10 cellular contexts compared by ENCODE assay signal in genomic region chr6:3208775-3209113, GRCh38. TPM values are rescaled to one million over a fixed set of nuclear protein-coding genes. Genes with fewer than 3 reads are reported as not detected.
DNase-seq lines count a peak whose midpoint lies in the region; ATAC-seq, FAIRE-seq and TF ChIP-seq lines count a peak whose summit lies in the region.
"Had no signal": no experiment of that assay in that cellular context is flagged by ENCODE, and none has a peak within 500 bp of the region (broad histone marks: within the 10 kb centered on the region; RNA-seq: fewer than 3 reads in every experiment).

No MANE protein-coding gene starts in this region.

- H3K27me3 ChIP-seq in foreskin keratinocyte (peaks cover 2% of the 10 kb centered on the region), tibial artery (no peaks in the 10 kb centered on the region), MM.1S (replicated peaks; ENCODE audit: insufficient read depth, low read length) (no peaks in the 10 kb centered on the region)
- H3K27me3 ChIP-seq: uterus had no signal

- H3K36me3 Mint-ChIP-seq in activated T-cell treated with anti-CD3 and anti-CD28 coated beads, Interleukin-2, amount 50 U/mL, for 4 hours (ENCODE audit: insufficient read depth) = no peaks in the 10 kb centered on the region

- peak overlapping the region; percentile 69 for H3K4me3 Mint-ChIP-seq in activated T-cell treated with anti-CD3 and anti-CD28 coated beads, Interleukin-2, amount 50 U/mL, for 4 hours

- no peaks in the 10 kb centered on the region for H3K36me3 ChIP-seq in tibial artery
- H3K36me3 ChIP-seq in MM.1S (replicated peaks; ENCODE audit: insufficient read depth, low read length) = no peaks in the 10 kb centered on the region
- H3K36me3 ChIP-seq: uterus had no signal

- no peak for ATAC-seq in activated T-cell treated with anti-CD3 and anti-CD28 coated beads, Interleukin-2, amount 50 U/mL, for 4 hours
- ATAC-seq in foreskin keratinocyte (no peak), HG03039 (IDR thresholded peaks at IDR 0.05; ENCODE audit: unreplicated experiment) (no peak)
- ATAC-seq: naive thymus-derived CD8-positive, alpha-beta T cell had no signal

- no peak for TF ChIP-seq POLR2A in GM12891 (IDR thresholded peaks at IDR 0.05; ENCODE audit: low read depth, low read length)

- H3F3A ChIP-seq in MM.1S (ENCODE audit: insufficient read depth, low read length) = no peaks in the 10 kb centered on the region

- no peaks in the 10 kb centered on the region for H3K79me2 ChIP-seq in MM.1S (ENCODE audit: low read length)

- H3K9me3 Mint-ChIP-seq in activated T-cell treated with anti-CD3 and anti-CD28 coated beads, Interleukin-2, amount 50 U/mL, for 4 hours = peaks cover 7% of the 10 kb centered on the region

- H2AFZ ChIP-seq in MM.1S (ENCODE audit: low read length) = no peak overlapping the region

- FAIRE-seq in GM12891 (lab: Jason Lieb, UNC) = no peak

- H3K9ac ChIP-seq in MM.1S (ENCODE audit: low read length) = no peak overlapping the region

- no peaks in the 10 kb centered on the region for H3K9me2 ChIP-seq in MM.1S (replicated peaks; ENCODE audit: insufficient read depth, low read length)

- peak overlapping the region; percentile 8; the same call in 1 of the 2 replicates for H3K4me3 ChIP-seq in WI38 (ENCODE audit: low read depth, low read length)
- no peak overlapping the region for H3K4me3 ChIP-seq in tibial artery
- H3K4me3 ChIP-seq in MM.1S (ENCODE audit: low read length) = no peak overlapping the region
- H3K4me3 ChIP-seq: uterus had no signal

- H3K4me1 Mint-ChIP-seq in activated T-cell treated with anti-CD3 and anti-CD28 coated beads, Interleukin-2, amount 50 U/mL, for 4 hours (ENCODE audit: low read depth) = peaks cover 28% of the 10 kb centered on the region

- H3K4me1 ChIP-seq in foreskin keratinocyte (peaks cover 18% of the 10 kb centered on the region), tibial artery (peaks cover 4 to 42% (median 27%) of the 10 kb centered on the region in 4 donors), MM.1S (ENCODE audit: low read length) (peaks cover 7% of the 10 kb centered on the region; the same call in 1 of the 2 replicates)

- H3K4me2 ChIP-seq in MM.1S (ENCODE audit: low read depth, low read length) = no peak overlapping the region

- H3K9me3 ChIP-seq in tibial artery = peaks cover 0 to 4% (median 0%) of the 10 kb centered on the region in 3 donors
- H3K9me3 ChIP-seq in MM.1S (replicated peaks; ENCODE audit: insufficient read depth, low read length) = no peaks in the 10 kb centered on the region
- H3K9me3 ChIP-seq: uterus had no signal

- no peak for DNase-seq in activated T-cell treated with anti-CD3 and anti-CD28 coated beads, Interleukin-2, amount 50 U/mL, for 4 hours
- DNase-seq in activated T-cell treated with anti-CD3 and anti-CD28 coated beads, Interleukin-2, amount 50 U/mL, for 1 hour = no peak
- DNase-seq in foreskin keratinocyte (peak in 1 of 2 donors; percentile 57), tibial artery (no peak), MM.1S (no peak), GM12891 (ENCODE audit: insufficient read length, low spot score) (no peak)
- DNase-seq: naive thymus-derived CD8-positive, alpha-beta T cell had no signal

- H3K27ac ChIP-seq in foreskin keratinocyte (peak overlapping the region; percentile 85), tibial artery (peak overlapping the region; percentile 20 to 53), MM.1S (ENCODE audit: low read length) (no peak overlapping the region)

- TF ChIP-seq CTCF in WI38 (IDR thresholded peaks at IDR 0.05; ENCODE audit: low read depth, low read length) (no peak), foreskin keratinocyte (conservative IDR thresholded peaks at IDR 0.05) (no peak), tibial artery (IDR thresholded peaks at IDR 0.05) (no peak), MM.1S (IDR thresholded peaks at IDR 0.05; ENCODE audit: low read length) (no peak)

- H3K27me3 Mint-ChIP-seq in activated T-cell treated with anti-CD3 and anti-CD28 coated beads, Interleukin-2, amount 50 U/mL, for 4 hours (ENCODE audit: low read depth) = peaks cover 15% of the 10 kb centered on the region

- intact Hi-C loops in tibial artery (cut with DNase I; ENCODE audit: low total_unique reads) = no loop called here

- no peaks in the 10 kb centered on the region for H4K20me1 ChIP-seq in MM.1S (ENCODE audit: insufficient read depth, low read length)

TF ChIP-seq in GM12891, 5 proteins besides CTCF, POLR2A, EP300 and RAD21:
- TF ChIP-seq POLR2AphosphoS5 (IDR thresholded peaks at IDR 0.05; ENCODE audit: low read depth, low read length) (no peak), TAF1 (IDR thresholded peaks at IDR 0.05; ENCODE audit: low read depth, low read length) (no peak), POU2F2 (IDR thresholded peaks at IDR 0.05; ENCODE audit: low read depth, low read length) (no peak), SPI1 (IDR thresholded peaks at IDR 0.05; ENCODE audit: low read depth, low read length) (no peak)
TF ChIP-seq in GM12891: peak in this region for 0.

RNA-seq across cellular contexts. Expression of gene TUBB2B, which starts 18.7 kb away (rescaled TPM):
- total RNA-seq in activated T-cell treated with anti-CD3 and anti-CD28 coated beads, Interleukin-2, amount 50 U/mL, for 4 hours = under 1 TPM; 0.42 to 0.73 (median 0.61) TPM
- total RNA-seq in foreskin keratinocyte = 1.2 TPM in 1 of 2 replicates, not detected in the other
- polyA plus RNA-seq in foreskin keratinocyte = 0.04 and 0.85 TPM in 2 replicates
- polyA plus RNA-seq in GM12891 (2012; ENCODE audit: low read depth, missing spikeins) = 33.4 TPM
- total RNA-seq: naive thymus-derived CD8-positive, alpha-beta T cell had no signal

RNA-seq across cellular contexts. Expression of gene PSMG4, which starts 50.0 kb away (rescaled TPM):
- total RNA-seq in activated T-cell treated with anti-CD3 and anti-CD28 coated beads, Interleukin-2, amount 50 U/mL, for 4 hours = 10 to 100 TPM; 26.0 to 31.6 (median 27.8) TPM
- total RNA-seq in foreskin keratinocyte = 19.2 and 20.1 TPM in 2 replicates
- polyA plus RNA-seq in foreskin keratinocyte = 25.1 and 32.0 TPM in 2 replicates
- polyA plus RNA-seq in GM12891 (2012; ENCODE audit: low read depth, missing spikeins) = 36.3 TPM

RNA-seq across cellular contexts. Expression of gene TUBB2A, which starts 51.4 kb away (rescaled TPM):
- 1 to 10 TPM; 5.4 to 7.7 (median 7.1) TPM for total RNA-seq in activated T-cell treated with anti-CD3 and anti-CD28 coated beads, Interleukin-2, amount 50 U/mL, for 4 hours
- 31.2 and 34.6 TPM in 2 replicates for total RNA-seq in foreskin keratinocyte
- polyA plus RNA-seq in foreskin keratinocyte = 35.5 and 41.1 TPM in 2 replicates
- 28.2 TPM for polyA plus RNA-seq in GM12891 (2012; ENCODE audit: low read depth, missing spikeins)
